Comparison of ENCODE assay signal across 1 cellular context in the genomic region with DNA sequence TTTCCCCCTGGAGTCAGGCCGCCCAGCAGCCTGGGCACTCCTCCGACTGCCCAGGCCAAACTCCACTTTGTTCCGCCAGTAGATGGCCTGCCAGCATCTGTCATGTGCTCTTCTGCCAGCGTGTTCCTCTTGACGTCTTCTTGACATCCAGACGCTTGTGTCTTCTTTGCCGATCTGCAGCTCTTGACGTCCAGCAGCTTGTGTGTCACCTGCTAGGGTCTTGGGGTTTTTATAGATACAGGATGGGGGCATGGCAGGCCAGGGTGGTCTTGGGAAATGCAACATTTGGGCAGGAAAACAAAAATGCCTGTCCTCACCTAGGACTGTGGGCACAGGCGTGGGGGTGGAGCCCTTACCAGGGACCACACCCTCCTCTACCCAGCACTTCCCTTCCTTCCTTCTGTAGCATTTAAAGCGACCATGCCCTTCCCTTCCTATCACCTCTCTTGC.
TF ChIP-seq lines count a peak whose summit lies in the region.

No MANE protein-coding gene starts in this region.

TF ChIP-seq in K562, 482 proteins besides CTCF, POLR2A, EP300 and RAD21 (continued from another document):
- TF ChIP-seq TEAD2 (tag; IDR thresholded peaks at IDR 0.05) (no peak), ZFP30 (CRISPR knock-in tag; IDR thresholded peaks at IDR 0.05; ENCODE audit: borderline replicate concordance) (no peak), MAFK (IDR thresholded peaks at IDR 0.05; ENCODE audit: low read length) (no peak)
- TF ChIP-seq, protein P1, sequence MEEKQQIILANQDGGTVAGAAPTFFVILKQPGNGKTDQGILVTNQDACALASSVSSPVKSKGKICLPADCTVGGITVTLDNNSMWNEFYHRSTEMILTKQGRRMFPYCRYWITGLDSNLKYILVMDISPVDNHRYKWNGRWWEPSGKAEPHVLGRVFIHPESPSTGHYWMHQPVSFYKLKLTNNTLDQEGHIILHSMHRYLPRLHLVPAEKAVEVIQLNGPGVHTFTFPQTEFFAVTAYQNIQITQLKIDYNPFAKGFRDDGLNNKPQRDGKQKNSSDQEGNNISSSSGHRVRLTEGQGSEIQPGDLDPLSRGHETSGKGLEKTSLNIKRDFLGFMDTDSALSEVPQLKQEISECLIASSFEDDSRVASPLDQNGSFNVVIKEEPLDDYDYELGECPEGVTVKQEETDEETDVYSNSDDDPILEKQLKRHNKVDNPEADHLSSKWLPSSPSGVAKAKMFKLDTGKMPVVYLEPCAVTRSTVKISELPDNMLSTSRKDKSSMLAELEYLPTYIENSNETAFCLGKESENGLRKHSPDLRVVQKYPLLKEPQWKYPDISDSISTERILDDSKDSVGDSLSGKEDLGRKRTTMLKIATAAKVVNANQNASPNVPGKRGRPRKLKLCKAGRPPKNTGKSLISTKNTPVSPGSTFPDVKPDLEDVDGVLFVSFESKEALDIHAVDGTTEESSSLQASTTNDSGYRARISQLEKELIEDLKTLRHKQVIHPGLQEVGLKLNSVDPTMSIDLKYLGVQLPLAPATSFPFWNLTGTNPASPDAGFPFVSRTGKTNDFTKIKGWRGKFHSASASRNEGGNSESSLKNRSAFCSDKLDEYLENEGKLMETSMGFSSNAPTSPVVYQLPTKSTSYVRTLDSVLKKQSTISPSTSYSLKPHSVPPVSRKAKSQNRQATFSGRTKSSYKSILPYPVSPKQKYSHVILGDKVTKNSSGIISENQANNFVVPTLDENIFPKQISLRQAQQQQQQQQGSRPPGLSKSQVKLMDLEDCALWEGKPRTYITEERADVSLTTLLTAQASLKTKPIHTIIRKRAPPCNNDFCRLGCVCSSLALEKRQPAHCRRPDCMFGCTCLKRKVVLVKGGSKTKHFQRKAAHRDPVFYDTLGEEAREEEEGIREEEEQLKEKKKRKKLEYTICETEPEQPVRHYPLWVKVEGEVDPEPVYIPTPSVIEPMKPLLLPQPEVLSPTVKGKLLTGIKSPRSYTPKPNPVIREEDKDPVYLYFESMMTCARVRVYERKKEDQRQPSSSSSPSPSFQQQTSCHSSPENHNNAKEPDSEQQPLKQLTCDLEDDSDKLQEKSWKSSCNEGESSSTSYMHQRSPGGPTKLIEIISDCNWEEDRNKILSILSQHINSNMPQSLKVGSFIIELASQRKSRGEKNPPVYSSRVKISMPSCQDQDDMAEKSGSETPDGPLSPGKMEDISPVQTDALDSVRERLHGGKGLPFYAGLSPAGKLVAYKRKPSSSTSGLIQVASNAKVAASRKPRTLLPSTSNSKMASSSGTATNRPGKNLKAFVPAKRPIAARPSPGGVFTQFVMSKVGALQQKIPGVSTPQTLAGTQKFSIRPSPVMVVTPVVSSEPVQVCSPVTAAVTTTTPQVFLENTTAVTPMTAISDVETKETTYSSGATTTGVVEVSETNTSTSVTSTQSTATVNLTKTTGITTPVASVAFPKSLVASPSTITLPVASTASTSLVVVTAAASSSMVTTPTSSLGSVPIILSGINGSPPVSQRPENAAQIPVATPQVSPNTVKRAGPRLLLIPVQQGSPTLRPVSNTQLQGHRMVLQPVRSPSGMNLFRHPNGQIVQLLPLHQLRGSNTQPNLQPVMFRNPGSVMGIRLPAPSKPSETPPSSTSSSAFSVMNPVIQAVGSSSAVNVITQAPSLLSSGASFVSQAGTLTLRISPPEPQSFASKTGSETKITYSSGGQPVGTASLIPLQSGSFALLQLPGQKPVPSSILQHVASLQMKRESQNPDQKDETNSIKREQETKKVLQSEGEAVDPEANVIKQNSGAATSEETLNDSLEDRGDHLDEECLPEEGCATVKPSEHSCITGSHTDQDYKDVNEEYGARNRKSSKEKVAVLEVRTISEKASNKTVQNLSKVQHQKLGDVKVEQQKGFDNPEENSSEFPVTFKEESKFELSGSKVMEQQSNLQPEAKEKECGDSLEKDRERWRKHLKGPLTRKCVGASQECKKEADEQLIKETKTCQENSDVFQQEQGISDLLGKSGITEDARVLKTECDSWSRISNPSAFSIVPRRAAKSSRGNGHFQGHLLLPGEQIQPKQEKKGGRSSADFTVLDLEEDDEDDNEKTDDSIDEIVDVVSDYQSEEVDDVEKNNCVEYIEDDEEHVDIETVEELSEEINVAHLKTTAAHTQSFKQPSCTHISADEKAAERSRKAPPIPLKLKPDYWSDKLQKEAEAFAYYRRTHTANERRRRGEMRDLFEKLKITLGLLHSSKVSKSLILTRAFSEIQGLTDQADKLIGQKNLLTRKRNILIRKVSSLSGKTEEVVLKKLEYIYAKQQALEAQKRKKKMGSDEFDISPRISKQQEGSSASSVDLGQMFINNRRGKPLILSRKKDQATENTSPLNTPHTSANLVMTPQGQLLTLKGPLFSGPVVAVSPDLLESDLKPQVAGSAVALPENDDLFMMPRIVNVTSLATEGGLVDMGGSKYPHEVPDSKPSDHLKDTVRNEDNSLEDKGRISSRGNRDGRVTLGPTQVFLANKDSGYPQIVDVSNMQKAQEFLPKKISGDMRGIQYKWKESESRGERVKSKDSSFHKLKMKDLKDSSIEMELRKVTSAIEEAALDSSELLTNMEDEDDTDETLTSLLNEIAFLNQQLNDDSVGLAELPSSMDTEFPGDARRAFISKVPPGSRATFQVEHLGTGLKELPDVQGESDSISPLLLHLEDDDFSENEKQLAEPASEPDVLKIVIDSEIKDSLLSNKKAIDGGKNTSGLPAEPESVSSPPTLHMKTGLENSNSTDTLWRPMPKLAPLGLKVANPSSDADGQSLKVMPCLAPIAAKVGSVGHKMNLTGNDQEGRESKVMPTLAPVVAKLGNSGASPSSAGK (IDR thresholded peaks at IDR 0.05) = peak; percentile 54
